In genomic region chr2:37871453-37872191, GRCh38 we compare ENCODE assay signal across 10 cellular contexts. TPM values are rescaled to one million over a fixed set of nuclear protein-coding genes. Genes with fewer than 3 reads are reported as not detected.
DNase-seq lines count a peak whose midpoint lies in the region; ATAC-seq, FAIRE-seq and TF ChIP-seq lines count a peak whose summit lies in the region.
"Had no signal": no experiment of that assay in that cellular context is flagged by ENCODE, and none has a peak within 500 bp of the region (broad histone marks: within the 10 kb centered on the region; RNA-seq: fewer than 3 reads in every experiment).

No MANE protein-coding gene starts in this region.

- no peak for TF ChIP-seq CTCF in keratinocyte (optimal IDR thresholded peaks at IDR 0.05 in 1 of 3, IDR thresholded peaks at IDR 0.05 in 1 of 3, conservative IDR thresholded peaks at IDR 0.05 in 1 of 3; ENCODE audit: extremely low read depth in 1 of 3, insufficient read depth in 2 of 3, low read length in 3 of 3)
- TF ChIP-seq CTCF in Peyer's patch (IDR thresholded peaks at IDR 0.05) = no peak

- H3K4me1 ChIP-seq in keratinocyte (ENCODE audit: control insufficient read depth, extremely low read depth, insufficient read depth, low read length) = peaks cover 31% of the 10 kb centered on the region
- H3K4me1 ChIP-seq in Peyer's patch = peaks cover 0 to 7% (median 0%) of the 10 kb centered on the region in 4 donors

- H2AFZ ChIP-seq in keratinocyte (ENCODE audit: control insufficient read depth, low read length) = no peak overlapping the region

- peak; percentile 96 for FAIRE-seq in keratinocyte (lab: Jason Lieb, UNC)

- ATAC-seq in HG02642 (IDR thresholded peaks at IDR 0.05; ENCODE audit: poor library complexity, unreplicated experiment) (peak; percentile 60), SK-N-SH treated with all-trans-retinoic acid at 6 μM for 48 hours (peak; percentile 7)

- H3K36me3 ChIP-seq in keratinocyte (ENCODE audit: control insufficient read depth in 2 of 2, extremely low read depth in 1 of 2, insufficient read depth in 2 of 2, low read length in 2 of 2) (no peaks in the 10 kb centered on the region), Peyer's patch (no peaks in the 10 kb centered on the region)
- H3K36me3 ChIP-seq: SJSA1 had no signal

- H3K4me3 ChIP-seq in keratinocyte (ENCODE audit: control insufficient read depth in 2 of 3, extremely low read depth in 1 of 3, insufficient read depth in 2 of 3, low read depth in 1 of 3, low read length in 3 of 3) (no peak overlapping the region), Peyer's patch (no peak overlapping the region)
- H3K4me3 ChIP-seq: SJSA1 had no signal

- H3K4me2 ChIP-seq in keratinocyte (ENCODE audit: control insufficient read depth, extremely low read depth, insufficient read depth, low read depth, low read length) = peak overlapping the region; percentile 70

- no peaks in the 10 kb centered on the region for H3K27me3 ChIP-seq in keratinocyte (ENCODE audit: control insufficient read depth, extremely low read depth, insufficient read depth, low read length)
- H3K27me3 ChIP-seq in Peyer's patch = no peaks in the 10 kb centered on the region
- H3K27me3 ChIP-seq: SJSA1 had no signal

- DNase-seq in DMS 273 (lab: John Stamatoyannopoulos, UW; ENCODE audit: unreplicated experiment) = peak; percentile 13
- no peak for DNase-seq in DMS 273 treated with DMSO at 0.1 percent for 48 hours (lab: John Stamatoyannopoulos, UW)
- peak; percentile 45 for DNase-seq in keratinocyte (ENCODE audit: low read depth, low spot score)
- DNase-seq in Peyer's patch = no peak
- no peak for DNase-seq in NCI-H1417 treated with DMSO at 0.1 percent for 48 hours (lab: John Stamatoyannopoulos, UW)
- no peak for DNase-seq in GOT3 (lab: John Stamatoyannopoulos, UW)

- H3K9me1 ChIP-seq in keratinocyte (ENCODE audit: control insufficient read depth, extremely low read depth, insufficient read depth, low read length) = no peaks in the 10 kb centered on the region

- H3K9ac ChIP-seq in keratinocyte (ENCODE audit: control insufficient read depth, extremely low read depth, insufficient read depth, low read length) = peak overlapping the region; percentile 45

- no peak for TF ChIP-seq POLR2A in Peyer's patch (IDR thresholded peaks at IDR 0.05)

- H3K27ac ChIP-seq in keratinocyte (ENCODE audit: control insufficient read depth, insufficient read depth, low read length) (peak overlapping the region; percentile 53), Peyer's patch (peak overlapping the region in 1 of 4 donors; percentile 61)
- H3K27ac ChIP-seq: 22Rv1, SJSA1 had no signal

- H4K20me1 ChIP-seq in keratinocyte (ENCODE audit: control insufficient read depth, extremely low read depth, insufficient read depth, low read length) = no peaks in the 10 kb centered on the region

- no peaks in the 10 kb centered on the region for H3K79me2 ChIP-seq in keratinocyte (ENCODE audit: control insufficient read depth, insufficient read depth, low read length)

- dilution Hi-C loops in keratinocyte (cut with MboI; ENCODE audit: extremely low pct_ligation_motif_present, low sequenced_read_pairs) = loop anchor here (25.0 kb wide), 1 partner anchor 459 kb away; no protein-coding TSS in a partner anchor

- H3K9me3 ChIP-seq in keratinocyte (ENCODE audit: control insufficient read depth, low read depth, low read length) (no peaks in the 10 kb centered on the region), Peyer's patch (no peaks in the 10 kb centered on the region)
- H3K9me3 ChIP-seq: SJSA1 had no signal

TF ChIP-seq in SK-N-SH treated with all-trans-retinoic acid at 6 μM for 48 hours, 23 proteins besides CTCF, POLR2A, EP300 and RAD21:
- peak; percentile 42; the same call in 1 of the 2 replicates for TF ChIP-seq ISL1 (CRISPR knock-in tag; IDR thresholded peaks at IDR 0.05)
- TF ChIP-seq, protein P1, sequence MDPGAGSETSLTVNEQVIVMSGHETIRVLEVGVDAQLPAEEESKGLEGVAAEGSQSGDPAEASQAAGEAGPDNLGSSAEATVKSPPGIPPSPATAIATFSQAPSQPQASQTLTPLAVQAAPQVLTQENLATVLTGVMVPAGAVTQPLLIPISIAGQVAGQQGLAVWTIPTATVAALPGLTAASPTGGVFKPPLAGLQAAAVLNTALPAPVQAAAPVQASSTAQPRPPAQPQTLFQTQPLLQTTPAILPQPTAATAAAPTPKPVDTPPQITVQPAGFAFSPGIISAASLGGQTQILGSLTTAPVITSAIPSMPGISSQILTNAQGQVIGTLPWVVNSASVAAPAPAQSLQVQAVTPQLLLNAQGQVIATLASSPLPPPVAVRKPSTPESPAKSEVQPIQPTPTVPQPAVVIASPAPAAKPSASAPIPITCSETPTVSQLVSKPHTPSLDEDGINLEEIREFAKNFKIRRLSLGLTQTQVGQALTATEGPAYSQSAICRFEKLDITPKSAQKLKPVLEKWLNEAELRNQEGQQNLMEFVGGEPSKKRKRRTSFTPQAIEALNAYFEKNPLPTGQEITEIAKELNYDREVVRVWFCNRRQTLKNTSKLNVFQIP (CRISPR knock-in tag; IDR thresholded peaks at IDR 0.05; ENCODE audit: borderline replicate concordance, low read depth) = no peak

RNA-seq across cellular contexts. Expression of gene RMDN2, which starts 53.5 kb away (rescaled TPM):
- 6.2 to 9.3 TPM (median 7.1 TPM) in 3 replicates for polyA plus RNA-seq in keratinocyte
- polyA plus RNA-seq in keratinocyte (2011; ENCODE audit: low read depth) = 0.89 TPM
- polyA plus RNA-seq in keratinocyte (2011; cell fraction: cytosol; rRNA removed) = 4.7 and 9.4 TPM in 2 replicates
- polyA plus RNA-seq in keratinocyte (2011; cell fraction: nucleus; rRNA removed) = 11.7 and 15.4 TPM in 2 replicates
- 1.7 and 5.9 TPM in 2 replicates for polyA plus RNA-seq in keratinocyte (2012; ENCODE audit: low replicate concordance)
- 2.9 to 3.7 TPM in 2 of 3 replicates, not detected in the other for polyA minus RNA-seq in keratinocyte
- polyA minus RNA-seq in keratinocyte (2011; cell fraction: cytosol; rRNA and poly(A)+ RNA removed) = 2.3 TPM
- 3.8 and 13.7 TPM in 2 replicates for polyA minus RNA-seq in keratinocyte (2011; cell fraction: nucleus; rRNA and poly(A)+ RNA removed)
- 10 to 100 TPM; 13.2 to 39.0 (median 30.9) TPM for total RNA-seq in Peyer's patch

Comparison
In these comparisons a context has a peak if more than half of its experiments do, and no peak if none do; other contexts are left out.
1. DNase-seq: peak in DMS 273 (single experiment) and keratinocyte (single experiment); none in DMS 273 treated with DMSO at 0.1 percent for 48 hours (single experiment), Peyer's patch (0 of 3), NCI-H1417 treated with DMSO at 0.1 percent for 48 hours (single experiment) and GOT3 (single experiment).